Comparison of ENCODE assay signal across 17 cellular contexts in genomic region chr10:86062151-86062550, GRCh38.
DNase-seq lines count a peak whose midpoint lies in the region; ATAC-seq and TF ChIP-seq lines count a peak whose summit lies in the region.
"Had no signal": no experiment of that assay in that cellular context is flagged by ENCODE, and none has a peak within 500 bp of the region (broad histone marks: within the 10 kb centered on the region; RNA-seq: fewer than 3 reads in every experiment).

No MANE protein-coding gene starts in this region.

- H3K4me3 ChIP-seq in coronary artery, result no peak overlapping the region
- H3K4me3 ChIP-seq: GM23338 had no signal

- no peaks in the 10 kb centered on the region for H3K9me3 Mint-ChIP-seq in stimulated activated effector memory CD8-positive, alpha-beta T cell treated with anti-CD3 and anti-CD28 coated beads, Interleukin-12 subunit alpha, Interleukin-12 subunit beta, amount 100 ng/mL, for 72 hours
- H3K9me3 Mint-ChIP-seq in activated CD4-positive, alpha-beta memory T cell treated with anti-CD3 and anti-CD28 coated beads, Interleukin-2, amount 10 ng/mL, durations not matched to agents 7 days and 5 days, result no peaks in the 10 kb centered on the region
- no peaks in the 10 kb centered on the region for H3K9me3 Mint-ChIP-seq in activated CD4-positive, alpha-beta T cell treated with anti-CD3 and anti-CD28 coated beads, Interleukin-2, amount 10 ng/mL, durations not matched to agents 24 days and 14 days
- H3K9me3 Mint-ChIP-seq in activated T-cell treated with anti-CD3 and anti-CD28 coated beads, Interleukin-2, amount 50 U/mL, for 4 hours, result no peaks in the 10 kb centered on the region
- H3K9me3 Mint-ChIP-seq: CD4-positive, alpha-beta memory T cell; H9 had no signal

- TF ChIP-seq CTCF in coronary artery (IDR thresholded peaks at IDR 0.05), result no peak

- CTCF ChIA-PET in activated CD4-positive, alpha-beta memory T cell treated with anti-CD3 and anti-CD28 coated beads, Interleukin-2, amount 10 ng/mL, durations not matched to agents 7 days and 5 days (lab: Charles Lee), result no interaction called here

- H3K4me3 Mint-ChIP-seq in stimulated activated effector memory CD8-positive, alpha-beta T cell treated with anti-CD3 and anti-CD28 coated beads, Interleukin-12 subunit alpha, Interleukin-12 subunit beta, amount 100 ng/mL, for 72 hours, result no peak overlapping the region
- H3K4me3 Mint-ChIP-seq in activated CD4-positive, alpha-beta memory T cell treated with anti-CD3 and anti-CD28 coated beads, Interleukin-2, amount 10 ng/mL, durations not matched to agents 7 days and 5 days, result no peak overlapping the region
- H3K4me3 Mint-ChIP-seq in activated CD4-positive, alpha-beta T cell treated with anti-CD3 and anti-CD28 coated beads, Interleukin-2, amount 10 ng/mL, durations not matched to agents 24 days and 14 days, result no peak overlapping the region
- no peak overlapping the region for H3K4me3 Mint-ChIP-seq in activated T-cell treated with anti-CD3 and anti-CD28 coated beads, Interleukin-2, amount 50 U/mL, for 4 hours
- H3K4me3 Mint-ChIP-seq: CD4-positive, alpha-beta memory T cell; GM23338; H9 had no signal

- no peaks in the 10 kb centered on the region for H3K36me3 Mint-ChIP-seq in stimulated activated effector memory CD8-positive, alpha-beta T cell treated with anti-CD3 and anti-CD28 coated beads, Interleukin-12 subunit alpha, Interleukin-12 subunit beta, amount 100 ng/mL, for 72 hours
- H3K36me3 Mint-ChIP-seq in activated CD4-positive, alpha-beta memory T cell treated with anti-CD3 and anti-CD28 coated beads, Interleukin-2, amount 10 ng/mL, durations not matched to agents 7 days and 5 days (ENCODE audit: low read depth), result no peaks in the 10 kb centered on the region
- H3K36me3 Mint-ChIP-seq in activated CD4-positive, alpha-beta T cell treated with anti-CD3 and anti-CD28 coated beads, Interleukin-2, amount 10 ng/mL, durations not matched to agents 24 days and 14 days (ENCODE audit: low read depth), result no peaks in the 10 kb centered on the region
- no peaks in the 10 kb centered on the region for H3K36me3 Mint-ChIP-seq in activated T-cell treated with anti-CD3 and anti-CD28 coated beads, Interleukin-2, amount 50 U/mL, for 4 hours (ENCODE audit: insufficient read depth)
- H3K36me3 Mint-ChIP-seq: CD4-positive, alpha-beta memory T cell had no signal

- ATAC-seq in stimulated activated effector memory CD8-positive, alpha-beta T cell treated with anti-CD3 and anti-CD28 coated beads, Interleukin-12 subunit alpha, Interleukin-12 subunit beta, amount 100 ng/mL, for 72 hours, result no peak
- no peak for ATAC-seq in activated T-cell treated with anti-CD3 and anti-CD28 coated beads, Interleukin-2, amount 50 U/mL, for 4 hours
- ATAC-seq: GM23338, HCT116 had no signal

- peak overlapping the region; percentile 23 for H3K27ac Mint-ChIP-seq in stimulated activated effector memory CD8-positive, alpha-beta T cell treated with anti-CD3 and anti-CD28 coated beads, Interleukin-12 subunit alpha, Interleukin-12 subunit beta, amount 100 ng/mL, for 72 hours
- no peak overlapping the region for H3K27ac Mint-ChIP-seq in activated CD4-positive, alpha-beta memory T cell treated with anti-CD3 and anti-CD28 coated beads, Interleukin-2, amount 10 ng/mL, durations not matched to agents 7 days and 5 days
- no peak overlapping the region for H3K27ac Mint-ChIP-seq in activated CD4-positive, alpha-beta T cell treated with anti-CD3 and anti-CD28 coated beads, Interleukin-2, amount 10 ng/mL, durations not matched to agents 24 days and 14 days
- H3K27ac Mint-ChIP-seq: CD4-positive, alpha-beta memory T cell; GM23338 had no signal

- H3K27me3 Mint-ChIP-seq in activated CD4-positive, alpha-beta memory T cell treated with anti-CD3 and anti-CD28 coated beads, Interleukin-2, amount 10 ng/mL, durations not matched to agents 7 days and 5 days, result peaks cover 9% of the 10 kb centered on the region
- H3K27me3 Mint-ChIP-seq in activated CD4-positive, alpha-beta T cell treated with anti-CD3 and anti-CD28 coated beads, Interleukin-2, amount 10 ng/mL, durations not matched to agents 24 days and 14 days, result peaks cover 2% of the 10 kb centered on the region
- H3K27me3 Mint-ChIP-seq in activated T-cell treated with anti-CD3 and anti-CD28 coated beads, Interleukin-2, amount 50 U/mL, for 4 hours (ENCODE audit: low read depth), result peaks cover 9% of the 10 kb centered on the region

- no peak overlapping the region for H3K27ac ChIP-seq in coronary artery

- H3K4me1 Mint-ChIP-seq in stimulated activated effector memory CD8-positive, alpha-beta T cell treated with anti-CD3 and anti-CD28 coated beads, Interleukin-12 subunit alpha, Interleukin-12 subunit beta, amount 100 ng/mL, for 72 hours, result no peaks in the 10 kb centered on the region
- no peaks in the 10 kb centered on the region for H3K4me1 Mint-ChIP-seq in activated CD4-positive, alpha-beta memory T cell treated with anti-CD3 and anti-CD28 coated beads, Interleukin-2, amount 10 ng/mL, durations not matched to agents 7 days and 5 days
- H3K4me1 Mint-ChIP-seq in activated CD4-positive, alpha-beta T cell treated with anti-CD3 and anti-CD28 coated beads, Interleukin-2, amount 10 ng/mL, durations not matched to agents 24 days and 14 days, result no peaks in the 10 kb centered on the region
- H3K4me1 Mint-ChIP-seq in activated T-cell treated with anti-CD3 and anti-CD28 coated beads, Interleukin-2, amount 50 U/mL, for 4 hours (ENCODE audit: low read depth), result no peaks in the 10 kb centered on the region
- H3K4me1 Mint-ChIP-seq: CD4-positive, alpha-beta memory T cell had no signal

- DNase-seq in coronary artery (ENCODE audit: low spot score) (peak; percentile 50), islet precursor cell (peak; percentile 38), ureter (ENCODE audit: low spot score) (peak; percentile 30)
- no peak for DNase-seq in stimulated activated effector memory CD8-positive, alpha-beta T cell treated with anti-CD3 and anti-CD28 coated beads, Interleukin-12 subunit alpha, Interleukin-12 subunit beta, amount 100 ng/mL, for 72 hours (ENCODE audit: low spot score in 2 of 2)
- DNase-seq in activated CD4-positive, alpha-beta memory T cell treated with anti-CD3 and anti-CD28 coated beads, Interleukin-2, amount 10 ng/mL, durations not matched to agents 7 days and 5 days, result no peak
- no peak for DNase-seq in activated CD4-positive, alpha-beta T cell treated with anti-CD3 and anti-CD28 coated beads, Interleukin-2, amount 10 ng/mL, durations not matched to agents 24 days and 14 days
- DNase-seq in activated T-cell treated with anti-CD3 and anti-CD28 coated beads, Interleukin-2, amount 50 U/mL, for 4 hours, result no peak
- DNase-seq: C1 segment of cervical spinal cord; Calu3; CD4-positive, alpha-beta memory T cell; COR-L47; DMS53; DMS79 treated with DMSO at 0.1 percent for 48 hours; GF-D8; H9 had no signal

- POLR2A ChIA-PET in activated CD4-positive, alpha-beta memory T cell treated with anti-CD3 and anti-CD28 coated beads, Interleukin-2, amount 10 ng/mL, durations not matched to agents 7 days and 5 days (lab: Charles Lee), result no interaction called here

- intact Hi-C loops in activated CD4-positive, alpha-beta T cell treated with anti-CD3 and anti-CD28 coated beads, Interleukin-2, amount 10 ng/mL, durations not matched to agents 24 days and 14 days (cut with micrococcal nuclease), result no loop called here

Comparison
In these comparisons a context has a peak if more than half of its experiments do, and no peak if none do; other contexts are left out.
1. DNase-seq: peak in coronary artery (single experiment), islet precursor cell (single experiment) and ureter (single experiment); none in stimulated activated effector memory CD8-positive, alpha-beta T cell treated with anti-CD3 and anti-CD28 coated beads, Interleukin-12 subunit alpha, Interleukin-12 subunit beta, amount 100 ng/mL, for 72 hours (0 of 2), activated CD4-positive, alpha-beta memory T cell treated with anti-CD3 and anti-CD28 coated beads, Interleukin-2, amount 10 ng/mL, durations not matched to agents 7 days and 5 days (single experiment), activated CD4-positive, alpha-beta T cell treated with anti-CD3 and anti-CD28 coated beads, Interleukin-2, amount 10 ng/mL, durations not matched to agents 24 days and 14 days (single experiment) and activated T-cell treated with anti-CD3 and anti-CD28 coated beads, Interleukin-2, amount 50 U/mL, for 4 hours (single experiment).